In the genomic region with DNA sequence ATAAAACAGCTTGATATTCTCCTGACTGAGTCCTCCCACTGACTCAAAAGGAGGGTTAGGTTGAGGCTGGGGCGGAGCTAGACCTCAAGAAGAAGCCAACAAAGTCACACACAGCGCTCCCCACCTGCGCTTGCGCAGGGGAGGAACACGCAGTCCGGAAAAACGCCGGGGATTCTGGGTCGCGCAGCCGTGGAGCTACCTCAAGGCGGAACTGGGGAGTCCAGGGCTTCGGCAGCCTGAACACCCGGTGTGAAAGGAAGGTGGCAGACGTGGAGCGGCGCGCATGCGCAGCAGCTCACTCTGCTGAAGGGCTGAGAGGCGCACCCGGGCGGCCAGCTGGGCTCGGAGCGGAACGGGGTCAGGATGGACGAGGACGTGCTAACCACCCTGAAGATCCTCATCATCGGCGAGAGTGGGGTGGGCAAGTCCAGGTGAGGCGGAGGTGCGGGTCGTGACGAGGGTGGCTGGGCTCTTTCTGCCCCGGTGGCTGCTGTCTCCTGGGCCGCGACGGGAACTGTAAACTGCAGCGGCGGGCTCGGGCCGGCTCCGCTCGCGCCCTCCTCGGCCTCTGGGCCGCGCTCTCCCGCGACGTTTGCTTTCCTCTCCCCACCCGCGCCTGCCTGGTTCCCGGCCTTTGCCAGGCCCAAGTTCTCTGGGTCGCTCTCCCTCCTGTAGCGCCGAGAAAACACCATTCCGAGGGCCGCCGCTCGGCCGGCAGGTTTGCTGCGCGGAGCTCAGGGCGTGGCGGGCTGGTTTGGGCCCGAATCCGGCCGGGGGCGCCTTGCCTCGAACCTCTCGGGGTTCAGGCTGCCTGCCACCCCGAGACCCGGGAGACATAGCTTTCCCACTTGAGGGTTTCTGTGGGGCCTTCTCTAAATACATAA, we compare ENCODE assay signal across 8 cellular contexts. TPM values are rescaled to one million over a fixed set of nuclear protein-coding genes. Genes with fewer than 3 reads are reported as not detected.
DNase-seq lines count a peak whose midpoint lies in the region; ATAC-seq, FAIRE-seq and TF ChIP-seq lines count a peak whose summit lies in the region.

RAB18 (plus strand) TSS at position 298 of the 884 bp plus-strand sequence; CDS start at position 364, 66 bp downstream.

- peak within 1 kb of the TSS; percentile 85 to 98 for H3K9ac ChIP-seq in kidney (ENCODE audit: low read length in 2 of 2)

- H3K4me3 ChIP-seq in kidney (ENCODE audit: low read length in 2 of 2) = peak within 1 kb of the TSS; percentile 88 to 94

- H3K36me3 ChIP-seq in kidney (ENCODE audit: control insufficient read depth in 1 of 2, insufficient read depth in 2 of 2, low read length in 2 of 2) = no peaks in the 10 kb centered on the region

- FAIRE-seq in kidney (lab: Jason Lieb, UNC) = peak; percentile 71

- peaks cover 3% of the 10 kb centered on the region for H3K36me3 Mint-ChIP-seq in chondrocyte (ENCODE audit: low read depth)

- no peaks in the 10 kb centered on the region for H3K9me3 ChIP-seq in kidney (ENCODE audit: control insufficient read depth in 1 of 2, low read length in 2 of 2)

- H3K27me3 Mint-ChIP-seq in chondrocyte (ENCODE audit: low read depth) = peaks cover 13% of the 10 kb centered on the region

- peaks cover 5 to 7% of the 10 kb centered on the region in 2 donors for H3K4me1 ChIP-seq in kidney (ENCODE audit: control insufficient read depth in 1 of 2, insufficient read depth in 1 of 2, low read depth in 1 of 2, low read length in 2 of 2)

- TF ChIP-seq CTCF in chondrocyte (IDR thresholded peaks at IDR 0.05) (peak; percentile 37), kidney (IDR thresholded peaks at IDR 0.05; ENCODE audit: borderline replicate concordance, extremely low read depth, insufficient read depth) (no peak)

- DNase-seq in Ammon's horn (ENCODE audit: low spot score) = peak; percentile 98
- DNase-seq in GM19238 (ENCODE audit: insufficient read length, low spot score) = peak; percentile 83
- peak; percentile 88 for DNase-seq in NCI-H510A treated with DMSO at 0.1 percent for 48 hours (lab: John Stamatoyannopoulos, UW)
- peak; percentile 95 to 96 for DNase-seq in activated CD4-positive, alpha-beta T cell treated with anti-CD3 and anti-CD28 coated beads for 24 hours (ENCODE audit: low read depth in 2 of 2)
- peak; percentile 100 for DNase-seq in chondrocyte (ENCODE audit: low spot score)
- peak; percentile 100 for DNase-seq in kidney
- peak; percentile 98 for DNase-seq in stimulated activated CD4-positive, alpha-beta T cell treated with anti-CD3 and anti-CD28 coated beads, Interleukin-15, amount 100 ng/mL, for 24 hours

- H3K4me3 Mint-ChIP-seq in chondrocyte (ENCODE audit: unreplicated experiment) = peak within 1 kb of the TSS; percentile 97

- peak within 1 kb of the TSS; percentile 99 for H3K27ac Mint-ChIP-seq in chondrocyte (ENCODE audit: unreplicated experiment)

- intact Hi-C loops in kidney (cut with DNase I) = no loop called here

- peaks cover 38% of the 10 kb centered on the region for H3K4me1 Mint-ChIP-seq in chondrocyte (ENCODE audit: low read depth)

- ATAC-seq in HG03442 (IDR thresholded peaks at IDR 0.05; ENCODE audit: unreplicated experiment) = peak; percentile 96

- peak within 1 kb of the TSS; percentile 86 to 89 for H3K27ac ChIP-seq in kidney (ENCODE audit: low read depth in 2 of 2, low read length in 2 of 2)

- no peaks in the 10 kb centered on the region for H3K9me3 Mint-ChIP-seq in chondrocyte (ENCODE audit: low read depth)

RNA-seq across cellular contexts. Expression of gene RAB18, which starts in this region (rescaled TPM):
- 176 to 179 TPM (median 178 TPM) in 3 replicates for total RNA-seq in chondrocyte
- 113 TPM for total RNA-seq in kidney
- 57.9 TPM for polyA plus RNA-seq in kidney (ENCODE audit: insufficient read depth, low read depth, low replicate concordance)

Comparison
In these comparisons a context has a peak if more than half of its experiments do, and no peak if none do; other contexts are left out.
1. Peak in every context shown above with its lines: DNase-seq, ATAC-seq, H3K4me3 ChIP-seq and H3K27ac ChIP-seq.